In genomic region chr1:236534164-236534651, GRCh38 we compare ENCODE assay signal across 11 cellular contexts. TPM values are rescaled to one million over a fixed set of nuclear protein-coding genes. Genes with fewer than 3 reads are reported as not detected.
DNase-seq lines count a peak whose midpoint lies in the region; ATAC-seq and TF ChIP-seq lines count a peak whose summit lies in the region.
"Had no signal": no experiment of that assay in that cellular context is flagged by ENCODE, and none has a peak within 500 bp of the region (broad histone marks: within the 10 kb centered on the region; RNA-seq: fewer than 3 reads in every experiment).

No MANE protein-coding gene starts in this region.

- no peaks in the 10 kb centered on the region for H3F3A ChIP-seq in MM.1S (ENCODE audit: insufficient read depth, low read length)

- H3K4me2 ChIP-seq in MM.1S (ENCODE audit: low read depth, low read length) = no peak overlapping the region

- H3K27ac Mint-ChIP-seq in activated CD4-positive, alpha-beta T cell treated with anti-CD3 and anti-CD28 coated beads, Interleukin-2, amount 10 ng/mL, durations not matched to agents 7 days and 5 days = peak overlapping the region; percentile 68

- H3K36me3 ChIP-seq in HEK293 (ENCODE audit: control insufficient read depth in 2 of 2, insufficient read depth in 1 of 2, low read length in 2 of 2) = no peaks in the 10 kb centered on the region; a peak in 1 of 3 replicates
- no peaks in the 10 kb centered on the region for H3K36me3 ChIP-seq in MM.1S (replicated peaks; ENCODE audit: insufficient read depth, low read length)

- H3K4me1 ChIP-seq in HEK293 (ENCODE audit: control insufficient read depth, insufficient read depth, low read length) (peaks cover 2% of the 10 kb centered on the region; the same call in 1 of the 2 replicates), MM.1S (ENCODE audit: low read length) (no peaks in the 10 kb centered on the region)

- CTCF ChIA-PET in HEK293 (lab: Yijun Ruan, JAX) = interaction anchor here (0.7 to 1.2 kb wide), 6 partner anchors 9 to 464 kb away, joined by 3 to 6 read pairs (median 4); no protein-coding TSS in a partner anchor
- CTCF ChIA-PET in activated CD4-positive, alpha-beta T cell treated with anti-CD3 and anti-CD28 coated beads, Interleukin-2, amount 10 ng/mL, durations not matched to agents 7 days and 5 days (lab: Charles Lee) = interaction anchor here (0.8 to 1.4 kb wide), 4 partner anchors 8 to 50 kb away, joined by 3 to 4 read pairs (median 3); no protein-coding TSS in a partner anchor

- H3K36me3 Mint-ChIP-seq in activated CD4-positive, alpha-beta T cell treated with anti-CD3 and anti-CD28 coated beads, Interleukin-2, amount 10 ng/mL, durations not matched to agents 7 days and 5 days (ENCODE audit: low read depth) = peaks cover 46% of the 10 kb centered on the region

- H4K20me1 ChIP-seq in MM.1S (ENCODE audit: insufficient read depth, low read length) = no peaks in the 10 kb centered on the region

- POLR2A ChIA-PET in HEK293 (lab: Yijun Ruan, JAX) = no interaction called here
- POLR2A ChIA-PET in activated CD4-positive, alpha-beta T cell treated with anti-CD3 and anti-CD28 coated beads, Interleukin-2, amount 10 ng/mL, durations not matched to agents 7 days and 5 days (lab: Charles Lee) = no interaction called here

- H2AFZ ChIP-seq in MM.1S (ENCODE audit: low read length) = no peak overlapping the region

- no peak overlapping the region for H3K9ac ChIP-seq in MM.1S (ENCODE audit: low read length)

- peaks cover 38% of the 10 kb centered on the region for H3K4me1 Mint-ChIP-seq in activated CD4-positive, alpha-beta T cell treated with anti-CD3 and anti-CD28 coated beads, Interleukin-2, amount 10 ng/mL, durations not matched to agents 7 days and 5 days

- H3K4me3 ChIP-seq in HEK293 (ENCODE audit: low read depth, low read length) (no peak overlapping the region), MM.1S (ENCODE audit: low read length) (no peak overlapping the region)
- H3K4me3 ChIP-seq: SJSA1 had no signal

- H3K79me2 ChIP-seq in MM.1S (ENCODE audit: low read length) = no peaks in the 10 kb centered on the region

- no peaks in the 10 kb centered on the region for H3K9me3 ChIP-seq in HEK293 (ENCODE audit: control insufficient read depth, insufficient read depth, low read depth, low read length)
- H3K9me3 ChIP-seq in MM.1S (replicated peaks; ENCODE audit: insufficient read depth, low read length) = no peaks in the 10 kb centered on the region
- H3K9me3 ChIP-seq: SJSA1 had no signal

- ATAC-seq in HG03439 (IDR thresholded peaks at IDR 0.05; ENCODE audit: unreplicated experiment) (no peak), HG03039 (IDR thresholded peaks at IDR 0.05; ENCODE audit: unreplicated experiment) (no peak)

- no peaks in the 10 kb centered on the region for H3K27me3 ChIP-seq in MM.1S (replicated peaks; ENCODE audit: insufficient read depth, low read length)
- H3K27me3 ChIP-seq: SJSA1 had no signal

- no peak overlapping the region for H3K4me3 Mint-ChIP-seq in activated CD4-positive, alpha-beta T cell treated with anti-CD3 and anti-CD28 coated beads, Interleukin-2, amount 10 ng/mL, durations not matched to agents 7 days and 5 days

- no peaks in the 10 kb centered on the region for H3K9me2 ChIP-seq in MM.1S (replicated peaks; ENCODE audit: insufficient read depth, low read length)

- no peak overlapping the region for H3K27ac ChIP-seq in HEK293 (ENCODE audit: extremely low read depth, low read depth, low read length)
- H3K27ac ChIP-seq in substantia nigra (ENCODE audit: low read depth, low read length, poor library complexity, severe bottlenecking) = no peak overlapping the region
- no peak overlapping the region for H3K27ac ChIP-seq in MM.1S (ENCODE audit: low read length)
- H3K27ac ChIP-seq: SJSA1 had no signal

- H3K27me3 Mint-ChIP-seq in activated CD4-positive, alpha-beta T cell treated with anti-CD3 and anti-CD28 coated beads, Interleukin-2, amount 10 ng/mL, durations not matched to agents 7 days and 5 days = no peaks in the 10 kb centered on the region

- H3K9me3 Mint-ChIP-seq in activated CD4-positive, alpha-beta T cell treated with anti-CD3 and anti-CD28 coated beads, Interleukin-2, amount 10 ng/mL, durations not matched to agents 7 days and 5 days = no peaks in the 10 kb centered on the region

- DNase-seq in activated CD4-positive, alpha-beta T cell treated with anti-CD3 and anti-CD28 coated beads, Interleukin-2, amount 10 ng/mL, durations not matched to agents 7 days and 5 days = peak; percentile 24
- peak; percentile 9 for DNase-seq in effector CD4-positive, alpha-beta T cell
- DNase-seq in stimulated activated CD4-positive, alpha-beta T cell treated with anti-CD3 and anti-CD28 coated beads, Interleukin-1b, Interleukin-23, amount 100 ng/mL, for 48 hours = peak; percentile 62
- DNase-seq in substantia nigra (lab: John Stamatoyannopoulos, UW) (no peak), MM.1S (no peak)
- DNase-seq: GDM1, Kasumi-1 had no signal

- TF ChIP-seq CTCF in HEK293 (tag by site-specific recombination; IDR thresholded peaks at IDR 0.05) (no peak), MM.1S (IDR thresholded peaks at IDR 0.05; ENCODE audit: low read length) (no peak)

TF ChIP-seq in HEK293, 187 proteins besides CTCF, POLR2A, EP300 and RAD21:
- TF ChIP-seq ZNF112 (tag by site-specific recombination; IDR thresholded peaks at IDR 0.05) = no peak
- no peak for TF ChIP-seq RBAK (tag by site-specific recombination; IDR thresholded peaks at IDR 0.05)
- no peak for TF ChIP-seq ZNF704 (tag by site-specific recombination; IDR thresholded peaks at IDR 0.05)
- no peak for TF ChIP-seq AEBP2 (tag by site-specific recombination; IDR thresholded peaks at IDR 0.05; ENCODE audit: borderline replicate concordance)
- TF ChIP-seq ZNF394 (tag by site-specific recombination; IDR thresholded peaks at IDR 0.05; ENCODE audit: borderline replicate concordance) = 0 out of 2 replicates have a peak, but pooled peaks have one; percentile 20

RNA-seq across cellular contexts. Expression of gene LGALS8, which starts 10.4 kb away (rescaled TPM):
- total RNA-seq in activated CD4-positive, alpha-beta T cell treated with anti-CD3 and anti-CD28 coated beads, Interleukin-2, amount 10 ng/mL, durations not matched to agents 7 days and 5 days = 100 to 1,000 TPM in 1 of 2 experiments, 10 to 100 TPM in 1; 99.5 to 107 TPM

Comparison
In these comparisons a context has a peak if more than half of its experiments do, and no peak if none do; other contexts are left out.
1. DNase-seq: peak in activated CD4-positive, alpha-beta T cell treated with anti-CD3 and anti-CD28 coated beads, Interleukin-2, amount 10 ng/mL, durations not matched to agents 7 days and 5 days (single experiment), effector CD4-positive, alpha-beta T cell (single experiment) and stimulated activated CD4-positive, alpha-beta T cell treated with anti-CD3 and anti-CD28 coated beads, Interleukin-1b, Interleukin-23, amount 100 ng/mL, for 48 hours (single experiment); none in substantia nigra (0 of 49) and MM.1S (single experiment).